24 cellular contexts compared by ENCODE assay signal in the genomic region with DNA sequence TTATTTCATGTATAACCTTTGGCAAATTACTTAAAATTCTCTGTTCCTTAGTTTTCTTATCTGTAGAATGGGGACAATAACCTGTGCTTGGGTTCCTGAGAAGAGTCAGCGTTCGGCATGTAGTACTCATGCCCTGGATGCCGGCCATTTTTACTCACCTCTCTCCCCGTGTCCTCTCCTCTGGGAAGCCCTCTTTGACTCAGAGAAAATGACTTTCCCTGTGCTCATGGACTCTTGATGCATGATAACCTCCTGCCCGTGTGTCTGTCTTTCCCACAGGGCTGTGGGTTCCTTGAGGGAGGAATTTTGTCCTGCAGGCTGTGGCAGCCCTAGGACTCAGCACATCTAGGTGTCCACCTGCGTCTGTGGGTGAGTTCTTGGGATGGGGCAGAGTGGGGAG. TPM values are rescaled to one million over a fixed set of nuclear protein-coding genes. Genes with fewer than 3 reads are reported as not detected.
"Had no signal": no experiment of that assay in that cellular context is flagged by ENCODE, and none has a peak within 500 bp of the region (broad histone marks: within the 10 kb centered on the region; RNA-seq: fewer than 3 reads in every experiment).

No MANE protein-coding gene starts in this region.

- H3K4me3 ChIP-seq: coronary artery, esophagus squamous epithelium, left lung, neural progenitor cell, prostate gland, right atrium auricular region, skin epidermis had no signal

- H3K4me2 ChIP-seq: neural progenitor cell had no signal

- H3K4me3 Mint-ChIP-seq: effector memory CD8-positive, alpha-beta T cell; naive thymus-derived CD4-positive, alpha-beta T cell; nephron; neural progenitor cell; stimulated activated naive B cell treated with anti-CD40 and anti-IgM and Interleukin-4, amounts not matched to agents 10 μg/mL and 1 μg/mL and 100 μg/mL, for 72 hours; stimulated activated naive CD8-positive, alpha-beta T cell treated with anti-CD3 and anti-CD28 coated beads, Interleukin-15, Interleukin-2, amounts not matched to agents 100 ng/mL and 50 ng/mL, for 24 hours; type B pancreatic cell had no signal

- H3K27ac Mint-ChIP-seq: neural progenitor cell; stimulated activated naive B cell treated with anti-CD40 and anti-IgM and Interleukin-4, amounts not matched to agents 10 μg/mL and 1 μg/mL and 100 μg/mL, for 72 hours; stimulated activated naive CD8-positive, alpha-beta T cell treated with anti-CD3 and anti-CD28 coated beads, Interleukin-15, Interleukin-2, amounts not matched to agents 100 ng/mL and 50 ng/mL, for 24 hours; type B pancreatic cell had no signal

- FAIRE-seq: endometrium, frontal cortex, kidney had no signal

- DNase-seq: effector memory CD8-positive, alpha-beta T cell; erythroblast; esophagus squamous epithelium; kidney; mesenchymal stem cell; midbrain; naive thymus-derived CD4-positive, alpha-beta T cell; nucleus accumbens; stimulated activated CD4-positive, alpha-beta T cell treated with anti-CD3 and anti-CD28 coated beads, Interleukin-15, amount 100 ng/mL, for 24 hours; stimulated activated CD4-positive, alpha-beta T cell treated with anti-CD3 and anti-CD28 coated beads, Interleukin-2, amount 100 ng/mL, for 48 hours; stimulated activated naive B cell treated with anti-CD40 and anti-IgM and Interleukin-4, amounts not matched to agents 10 μg/mL and 1 μg/mL and 100 μg/mL, for 72 hours had no signal

- H3K36me3 ChIP-seq: neural progenitor cell, prostate gland, right atrium auricular region had no signal

- H3K4me1 ChIP-seq: neural progenitor cell, prostate gland had no signal

- H3K4me1 Mint-ChIP-seq: nephron, neural progenitor cell had no signal

- H3K27me3 ChIP-seq: esophagus squamous epithelium, left lung, neural progenitor cell, right atrium auricular region had no signal

- H3K9me3 Mint-ChIP-seq: effector memory CD8-positive, alpha-beta T cell; naive thymus-derived CD4-positive, alpha-beta T cell; nephron; neural progenitor cell; stimulated activated naive B cell treated with anti-CD40 and anti-IgM and Interleukin-4, amounts not matched to agents 10 μg/mL and 1 μg/mL and 100 μg/mL, for 72 hours; stimulated activated naive CD8-positive, alpha-beta T cell treated with anti-CD3 and anti-CD28 coated beads, Interleukin-15, Interleukin-2, amounts not matched to agents 100 ng/mL and 50 ng/mL, for 24 hours; type B pancreatic cell had no signal

- H3K27me3 Mint-ChIP-seq: effector memory CD8-positive, alpha-beta T cell; naive thymus-derived CD4-positive, alpha-beta T cell; stimulated activated naive B cell treated with anti-CD40 and anti-IgM and Interleukin-4, amounts not matched to agents 10 μg/mL and 1 μg/mL and 100 μg/mL, for 72 hours; stimulated activated naive CD8-positive, alpha-beta T cell treated with anti-CD3 and anti-CD28 coated beads, Interleukin-15, Interleukin-2, amounts not matched to agents 100 ng/mL and 50 ng/mL, for 24 hours; type B pancreatic cell had no signal

- H3K36me3 Mint-ChIP-seq: neural progenitor cell had no signal

- H3K27ac ChIP-seq: coronary artery, esophagus squamous epithelium, left lung, neural progenitor cell, prostate gland, right atrium auricular region, skin epidermis had no signal

- ATAC-seq: effector memory CD8-positive, alpha-beta T cell; left lung; naive thymus-derived CD4-positive, alpha-beta T cell; stimulated activated naive B cell treated with anti-CD40 and anti-IgM and Interleukin-4, amounts not matched to agents 10 μg/mL and 1 μg/mL and 100 μg/mL, for 72 hours had no signal

- H3K9ac ChIP-seq: neural progenitor cell had no signal

- H2AFZ ChIP-seq: neural progenitor cell had no signal

- H3K9me3 ChIP-seq: esophagus squamous epithelium, left lung, prostate gland, right atrium auricular region had no signal

RNA-seq across cellular contexts. Expression of a gene that starts 13.8 kb away (rescaled TPM):
- total RNA-seq: frontal cortex, lung microvascular endothelial cell, osteocyte, right atrium auricular region had no signal
- polyA plus RNA-seq: naive thymus-derived CD4-positive, alpha-beta T cell had no signal

RNA-seq across cellular contexts. Expression of a gene that starts 54.3 kb away (rescaled TPM):
- polyA plus RNA-seq: naive thymus-derived CD4-positive, alpha-beta T cell had no signal
